2 cellular contexts compared by ENCODE assay signal in genomic region chr13:82356667-82357066, GRCh38.
TF ChIP-seq lines count a peak whose summit lies in the region.

No MANE protein-coding gene starts in this region.

TF ChIP-seq in liver, 16 proteins besides CTCF, POLR2A, EP300 and RAD21 (continued from another document):
- TF ChIP-seq, protein P1, sequence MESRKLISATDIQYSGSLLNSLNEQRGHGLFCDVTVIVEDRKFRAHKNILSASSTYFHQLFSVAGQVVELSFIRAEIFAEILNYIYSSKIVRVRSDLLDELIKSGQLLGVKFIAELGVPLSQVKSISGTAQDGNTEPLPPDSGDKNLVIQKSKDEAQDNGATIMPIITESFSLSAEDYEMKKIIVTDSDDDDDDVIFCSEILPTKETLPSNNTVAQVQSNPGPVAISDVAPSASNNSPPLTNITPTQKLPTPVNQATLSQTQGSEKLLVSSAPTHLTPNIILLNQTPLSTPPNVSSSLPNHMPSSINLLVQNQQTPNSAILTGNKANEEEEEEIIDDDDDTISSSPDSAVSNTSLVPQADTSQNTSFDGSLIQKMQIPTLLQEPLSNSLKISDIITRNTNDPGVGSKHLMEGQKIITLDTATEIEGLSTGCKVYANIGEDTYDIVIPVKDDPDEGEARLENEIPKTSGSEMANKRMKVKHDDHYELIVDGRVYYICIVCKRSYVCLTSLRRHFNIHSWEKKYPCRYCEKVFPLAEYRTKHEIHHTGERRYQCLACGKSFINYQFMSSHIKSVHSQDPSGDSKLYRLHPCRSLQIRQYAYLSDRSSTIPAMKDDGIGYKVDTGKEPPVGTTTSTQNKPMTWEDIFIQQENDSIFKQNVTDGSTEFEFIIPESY (IDR thresholded peaks at IDR 0.05) = no peak
- TF ChIP-seq TAF1 (conservative IDR thresholded peaks at IDR 0.05) (no peak), HNF4G (IDR thresholded peaks at IDR 0.05) (no peak), EGR1 (IDR thresholded peaks at IDR 0.05; ENCODE audit: low read depth in 2 of 2) (no peak), NR2F2 (IDR thresholded peaks at IDR 0.05) (no peak), GABPA (IDR thresholded peaks at IDR 0.05 in 1 of 2, conservative IDR thresholded peaks at IDR 0.05 in 1 of 2) (no peak), FOXA2 (IDR thresholded peaks at IDR 0.05) (no peak), HNF4A (conservative IDR thresholded peaks at IDR 0.05) (no peak), JUND (IDR thresholded peaks at IDR 0.05) (no peak)
- TF ChIP-seq, protein P2, sequence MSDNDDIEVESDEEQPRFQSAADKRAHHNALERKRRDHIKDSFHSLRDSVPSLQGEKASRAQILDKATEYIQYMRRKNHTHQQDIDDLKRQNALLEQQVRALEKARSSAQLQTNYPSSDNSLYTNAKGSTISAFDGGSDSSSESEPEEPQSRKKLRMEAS (IDR thresholded peaks at IDR 0.05) = no peak
- TF ChIP-seq, protein P3, sequence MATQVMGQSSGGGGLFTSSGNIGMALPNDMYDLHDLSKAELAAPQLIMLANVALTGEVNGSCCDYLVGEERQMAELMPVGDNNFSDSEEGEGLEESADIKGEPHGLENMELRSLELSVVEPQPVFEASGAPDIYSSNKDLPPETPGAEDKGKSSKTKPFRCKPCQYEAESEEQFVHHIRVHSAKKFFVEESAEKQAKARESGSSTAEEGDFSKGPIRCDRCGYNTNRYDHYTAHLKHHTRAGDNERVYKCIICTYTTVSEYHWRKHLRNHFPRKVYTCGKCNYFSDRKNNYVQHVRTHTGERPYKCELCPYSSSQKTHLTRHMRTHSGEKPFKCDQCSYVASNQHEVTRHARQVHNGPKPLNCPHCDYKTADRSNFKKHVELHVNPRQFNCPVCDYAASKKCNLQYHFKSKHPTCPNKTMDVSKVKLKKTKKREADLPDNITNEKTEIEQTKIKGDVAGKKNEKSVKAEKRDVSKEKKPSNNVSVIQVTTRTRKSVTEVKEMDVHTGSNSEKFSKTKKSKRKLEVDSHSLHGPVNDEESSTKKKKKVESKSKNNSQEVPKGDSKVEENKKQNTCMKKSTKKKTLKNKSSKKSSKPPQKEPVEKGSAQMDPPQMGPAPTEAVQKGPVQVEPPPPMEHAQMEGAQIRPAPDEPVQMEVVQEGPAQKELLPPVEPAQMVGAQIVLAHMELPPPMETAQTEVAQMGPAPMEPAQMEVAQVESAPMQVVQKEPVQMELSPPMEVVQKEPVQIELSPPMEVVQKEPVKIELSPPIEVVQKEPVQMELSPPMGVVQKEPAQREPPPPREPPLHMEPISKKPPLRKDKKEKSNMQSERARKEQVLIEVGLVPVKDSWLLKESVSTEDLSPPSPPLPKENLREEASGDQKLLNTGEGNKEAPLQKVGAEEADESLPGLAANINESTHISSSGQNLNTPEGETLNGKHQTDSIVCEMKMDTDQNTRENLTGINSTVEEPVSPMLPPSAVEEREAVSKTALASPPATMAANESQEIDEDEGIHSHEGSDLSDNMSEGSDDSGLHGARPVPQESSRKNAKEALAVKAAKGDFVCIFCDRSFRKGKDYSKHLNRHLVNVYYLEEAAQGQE (IDR thresholded peaks at IDR 0.05) = no peak

TF ChIP-seq in HepG2, 621 proteins besides CTCF, POLR2A, EP300 and RAD21 (continued from another document):
- TF ChIP-seq ZNF512B (CRISPR knock-in tag; IDR thresholded peaks at IDR 0.05; ENCODE audit: borderline replicate concordance) (no peak), NR2F6 (IDR thresholded peaks at IDR 0.05) (no peak), NR2F6 (CRISPR knock-in tag; IDR thresholded peaks at IDR 0.05) (no peak), GTF2F1 (IDR thresholded peaks at IDR 0.05; ENCODE audit: low read length) (no peak), TOPORS (CRISPR knock-in tag; IDR thresholded peaks at IDR 0.05) (no peak), ZSCAN31 (CRISPR knock-in tag; IDR thresholded peaks at IDR 0.05; ENCODE audit: low read depth) (no peak), EHMT2 (IDR thresholded peaks at IDR 0.05; ENCODE audit: borderline replicate concordance, low read depth, low read length) (no peak), FOSL2 (CRISPR knock-in tag; IDR thresholded peaks at IDR 0.05) (no peak)
